In the genomic region with DNA sequence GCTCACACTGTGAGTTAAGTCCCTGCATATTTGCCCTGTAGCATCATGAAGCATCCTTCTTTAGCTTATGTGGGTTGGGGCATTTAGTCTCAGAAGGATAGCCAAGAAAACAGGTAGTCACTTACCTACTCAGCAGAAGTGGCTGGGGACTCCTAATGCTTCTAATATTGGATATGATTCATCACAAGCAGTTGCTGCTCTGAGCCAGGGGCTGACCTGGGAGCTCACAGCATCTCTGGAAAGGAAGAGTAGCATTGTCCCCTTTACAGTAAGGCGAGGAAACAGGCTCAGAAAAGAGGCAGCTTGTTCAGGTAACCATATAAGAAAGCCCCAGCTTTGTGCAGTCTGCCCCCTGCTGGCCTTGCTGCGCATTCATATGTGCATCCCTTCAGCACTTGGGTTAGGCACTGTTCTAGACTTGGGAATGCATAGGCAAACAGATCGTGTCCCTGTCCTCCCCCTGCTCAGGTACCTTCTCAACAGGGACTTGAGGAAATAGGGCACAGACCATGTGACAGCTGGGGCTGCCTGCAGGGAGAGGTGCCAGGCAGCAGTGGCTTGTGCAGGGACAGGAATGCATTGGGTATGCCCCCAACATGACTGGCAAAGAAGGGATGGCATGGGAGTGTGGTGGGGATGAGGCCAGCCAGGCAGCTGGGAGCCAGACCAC, we compare ENCODE assay signal across 8 cellular contexts. TPM values are rescaled to one million over a fixed set of nuclear protein-coding genes. Genes with fewer than 3 reads are reported as not detected.
DNase-seq lines count a peak whose midpoint lies in the region; ATAC-seq and TF ChIP-seq lines count a peak whose summit lies in the region.

No MANE protein-coding gene starts in this region.

- no peaks in the 10 kb centered on the region for H3K27me3 Mint-ChIP-seq in stimulated activated naive CD8-positive, alpha-beta T cell treated with anti-CD3 and anti-CD28 coated beads, Interleukin-15, amount 100 ng/mL, for 72 hours

- ATAC-seq in stimulated activated naive CD8-positive, alpha-beta T cell treated with anti-CD3 and anti-CD28 coated beads, Interleukin-15, amount 100 ng/mL, for 72 hours, result peak; percentile 93
- no peak for ATAC-seq in HG02610 (IDR thresholded peaks at IDR 0.05; ENCODE audit: unreplicated experiment)

- H3K9me3 Mint-ChIP-seq in stimulated activated naive CD8-positive, alpha-beta T cell treated with anti-CD3 and anti-CD28 coated beads, Interleukin-15, amount 100 ng/mL, for 72 hours, result no peaks in the 10 kb centered on the region

- CTCF ChIA-PET in HEK293 (lab: Yijun Ruan, JAX), result interaction anchor here (0.6 to 5.3 kb wide), 40 partner anchors 10 to 545 kb away, joined by 3 to 111 read pairs (median 4); partner anchors contain the start of genes BLOC1S4 and TBC1D14

- H3K9ac ChIP-seq in neural cell (ENCODE audit: low read length), result no peak overlapping the region

- TF ChIP-seq EP300 in esophagus muscularis mucosa (IDR thresholded peaks at IDR 0.05) (no peak), neural cell (conservative IDR thresholded peaks at IDR 0.05; ENCODE audit: poor library complexity, severe bottlenecking) (no peak)

- no peaks in the 10 kb centered on the region for H3F3A ChIP-seq in neural cell (ENCODE audit: insufficient read depth, low read length, poor library complexity, severe bottlenecking)

- H3K27ac Mint-ChIP-seq in stimulated activated naive CD8-positive, alpha-beta T cell treated with anti-CD3 and anti-CD28 coated beads, Interleukin-15, amount 100 ng/mL, for 72 hours, result no peak overlapping the region

- H3K79me2 ChIP-seq in neural cell (replicated peaks; ENCODE audit: insufficient read depth, low read length), result no peaks in the 10 kb centered on the region

- no peak overlapping the region for H2AFZ ChIP-seq in neural cell (ENCODE audit: low read depth, low read length)

- no peaks in the 10 kb centered on the region for H3K9me2 ChIP-seq in neural cell (ENCODE audit: insufficient read depth, low read length)

- H3K4me3 ChIP-seq in HEK293 (ENCODE audit: low read depth, low read length) (no peak overlapping the region), esophagus muscularis mucosa (no peak overlapping the region), neural cell (ENCODE audit: low read length) (no peak overlapping the region)

- no peaks in the 10 kb centered on the region for H3K4me1 Mint-ChIP-seq in stimulated activated naive CD8-positive, alpha-beta T cell treated with anti-CD3 and anti-CD28 coated beads, Interleukin-15, amount 100 ng/mL, for 72 hours

- H3K27me3 ChIP-seq in esophagus muscularis mucosa (no peaks in the 10 kb centered on the region), neural cell (ENCODE audit: insufficient read depth, low read depth, low read length) (no peaks in the 10 kb centered on the region)

- H3K4me2 ChIP-seq in neural cell (ENCODE audit: low read length), result no peak overlapping the region

- H3K4me1 ChIP-seq in HEK293 (ENCODE audit: control insufficient read depth, insufficient read depth, low read length) (no peaks in the 10 kb centered on the region), esophagus muscularis mucosa (peaks cover 14 to 39% (median 29%) of the 10 kb centered on the region in 4 donors)

- no peaks in the 10 kb centered on the region for H4K20me1 ChIP-seq in neural cell (ENCODE audit: insufficient read depth)

- no peak for TF ChIP-seq POLR2A in esophagus muscularis mucosa (IDR thresholded peaks at IDR 0.05; ENCODE audit: low read depth)

- H3K4me3 Mint-ChIP-seq in stimulated activated naive CD8-positive, alpha-beta T cell treated with anti-CD3 and anti-CD28 coated beads, Interleukin-15, amount 100 ng/mL, for 72 hours, result no peak overlapping the region

- intact Hi-C loops in esophagus muscularis mucosa (cut with DNase I), result loop anchor here (2.0 to 5.0 kb wide), 2 partner anchors 92 to 153 kb away; partner anchors contain the start of gene KIAA0232

- peak; percentile 37; the same call in 1 of the 2 replicates for TF ChIP-seq CTCF in HEK293 (tag by site-specific recombination; IDR thresholded peaks at IDR 0.05)
- peak; percentile 74 to 86 (median 82) for TF ChIP-seq CTCF in esophagus muscularis mucosa (IDR thresholded peaks at IDR 0.05)
- peak; percentile 73 for TF ChIP-seq CTCF in neural cell (IDR thresholded peaks at IDR 0.05; ENCODE audit: poor library complexity, severe bottlenecking)

- peak; percentile 69 for TF ChIP-seq RAD21 in neural cell (conservative IDR thresholded peaks at IDR 0.05)

- POLR2A ChIA-PET in HEK293 (lab: Yijun Ruan, JAX), result interaction anchor here (1.1 kb wide), 1 partner anchor 153 kb away, joined by 3 read pairs; no protein-coding TSS in a partner anchor

- H3K9me3 ChIP-seq in HEK293 (ENCODE audit: control insufficient read depth, insufficient read depth, low read depth, low read length) (no peaks in the 10 kb centered on the region), esophagus muscularis mucosa (no peaks in the 10 kb centered on the region), neural cell (ENCODE audit: low read length) (no peaks in the 10 kb centered on the region)

- H3K36me3 ChIP-seq in HEK293 (ENCODE audit: control insufficient read depth in 2 of 2, insufficient read depth in 1 of 2, low read length in 2 of 2) (peaks cover 0 to 81% of the 10 kb centered on the region in 2 experiments; a peak in 2 of 3 replicates), esophagus muscularis mucosa (peaks cover 12 to 86% (median 71%) of the 10 kb centered on the region in 4 donors), neural cell (ENCODE audit: insufficient read depth, low read length) (no peaks in the 10 kb centered on the region)

- WGBS in esophagus muscularis mucosa, result 57% methylated on average over 2 of the region's 3 CpGs

- peak; percentile 52 for DNase-seq in EL
- DNase-seq in NCI-H774 (lab: John Stamatoyannopoulos, UW), result peak; percentile 24
- DNase-seq in activated T-cell treated with anti-CD3 and anti-CD28 coated beads for 1 hour (ENCODE audit: low read depth), result peak; percentile 78
- no peak for DNase-seq in esophagus muscularis mucosa (ENCODE audit: extremely low spot score)
- DNase-seq in stimulated activated naive CD8-positive, alpha-beta T cell treated with anti-CD3 and anti-CD28 coated beads, Interleukin-15, amount 100 ng/mL, for 72 hours, result peak; percentile 67 to 72

- H3K27ac ChIP-seq in HEK293 (ENCODE audit: extremely low read depth, low read depth, low read length), result no peak overlapping the region
- H3K27ac ChIP-seq in esophagus muscularis mucosa (replicated peaks in 1 of 4), result no peak overlapping the region
- H3K27ac ChIP-seq in neural cell (ENCODE audit: low read length), result no peak overlapping the region

TF ChIP-seq in HEK293, 187 proteins besides CTCF, POLR2A, EP300 and RAD21:
- TF ChIP-seq ZNF37A (tag by site-specific recombination; IDR thresholded peaks at IDR 0.05) (no peak), ZNF155 (tag by site-specific recombination; IDR thresholded peaks at IDR 0.05) (no peak), ZNF654 (tag by site-specific recombination; IDR thresholded peaks at IDR 0.05; ENCODE audit: low read depth) (peak; percentile 47), ZNF555 (tag by site-specific recombination; conservative IDR thresholded peaks at IDR 0.05) (no peak)

TF ChIP-seq in neural cell, 6 proteins besides CTCF, POLR2A, EP300 and RAD21:
- TF ChIP-seq SMC3 (conservative IDR thresholded peaks at IDR 0.05; ENCODE audit: poor library complexity) (peak; percentile 79), EZH2 (IDR thresholded peaks at IDR 0.05; ENCODE audit: borderline replicate concordance, insufficient read depth, low read length, poor library complexity, severe bottlenecking) (no peak)

RNA-seq across cellular contexts. Expression of gene TBC1D14, which starts 35.7 kb away (rescaled TPM):
- 10 to 100 TPM; 37.0 to 49.4 (median 44.2) TPM for total RNA-seq in esophagus muscularis mucosa
- 125 and 133 TPM in 2 replicates for polyA plus RNA-seq in neural cell
- polyA minus RNA-seq in neural cell, result 172 and 178 TPM in 2 replicates
